Comparison of ENCODE assay signal across 12 cellular contexts in the genomic region with DNA sequence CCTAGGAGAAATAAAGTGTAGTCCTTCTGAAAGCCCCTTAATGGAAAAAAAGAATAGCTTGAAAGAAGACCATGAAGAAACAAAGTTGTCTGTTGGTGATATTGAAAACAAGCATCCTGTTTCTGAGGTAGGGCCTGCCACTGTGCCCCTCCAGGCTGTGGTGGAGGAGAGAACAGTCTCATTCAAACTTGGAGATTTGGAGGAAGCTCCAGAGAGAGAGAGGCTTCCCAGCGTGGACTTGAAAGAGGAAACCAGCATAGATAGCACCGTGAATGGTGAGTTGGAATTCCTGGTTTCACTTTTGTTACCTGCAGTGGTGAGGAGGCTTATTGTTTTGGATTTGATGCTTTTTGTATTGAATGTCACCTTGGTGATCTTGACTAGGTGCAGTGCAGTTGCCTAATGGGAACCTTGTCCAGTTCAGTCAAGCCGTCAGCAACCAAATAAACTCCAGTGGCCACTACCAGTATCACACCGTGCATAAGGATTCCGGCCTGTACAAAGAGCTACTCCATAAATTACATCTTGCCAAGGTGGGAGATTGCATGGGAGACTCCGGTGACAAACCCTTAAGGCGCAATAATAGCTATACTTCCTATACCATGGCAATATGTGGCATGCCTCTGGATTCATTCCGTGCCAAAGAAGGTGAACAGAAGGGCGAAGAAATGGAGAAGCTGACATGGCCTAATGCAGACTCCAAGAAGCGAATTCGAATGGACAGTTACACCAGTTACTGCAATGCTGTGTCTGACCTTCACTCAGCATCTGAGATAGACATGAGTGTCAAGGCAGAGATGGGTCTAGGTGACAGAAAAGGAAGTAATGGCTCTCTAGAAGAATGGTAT. TPM values are rescaled to one million over a fixed set of nuclear protein-coding genes. Genes with fewer than 3 reads are reported as not detected.
A peak's percentile ranks its signal among the peaks of the same experiment; 100 is the strongest.
DNase-seq lines count a peak whose midpoint lies in the region; ATAC-seq and TF ChIP-seq lines count a peak whose summit lies in the region.
"Had no signal": no experiment of that assay in that cellular context is flagged by ENCODE, and none has a peak within 500 bp of the region (broad histone marks: within the 10 kb centered on the region; RNA-seq: fewer than 3 reads in every experiment).

No MANE protein-coding gene starts in this region.

- no peak overlapping the region for H3K18ac ChIP-seq in IMR-90 (ENCODE audit: low read depth, low read length)

- peak; percentile 36; the same call in 2 of the 3 replicates for ATAC-seq in SK-N-SH treated with all-trans-retinoic acid at 6 μM for 48 hours
- ATAC-seq in IMR-90 (ENCODE audit: low read depth): no peak
- no peak for ATAC-seq in naive thymus-derived CD4-positive, alpha-beta T cell
- ATAC-seq in GM21381 (IDR thresholded peaks at IDR 0.05; ENCODE audit: unreplicated experiment): no peak

- H3K4me3 Mint-ChIP-seq in naive thymus-derived CD4-positive, alpha-beta T cell: peak overlapping the region in 2 of 10 donors; percentile 20 to 38
- H3K4me3 Mint-ChIP-seq: memory B cell had no signal

- H3K23ac ChIP-seq in IMR-90 (ENCODE audit: low read depth, low read length): no peak overlapping the region

- no peak overlapping the region for H3K4me3 ChIP-seq in SK-N-SH (ENCODE audit: low read depth in 2 of 2, low read length in 1 of 2)
- H3K4me3 ChIP-seq in IMR-90 (ENCODE audit: insufficient read depth, low read depth, low read length): no peak overlapping the region
- H3K4me3 ChIP-seq in astrocyte of the cerebellum (ENCODE audit: low read depth, low read length): no peak overlapping the region
- H3K4me3 ChIP-seq in naive thymus-derived CD4-positive, alpha-beta T cell (ENCODE audit: low read length): no peak overlapping the region

- POLR2A ChIA-PET in SK-N-SH (lab: Yijun Ruan, JAX): interaction anchor here (1.5 kb wide), 1 partner anchor 13 kb away, joined by 4 read pairs; a partner anchor contains a TSS
- POLR2A ChIA-PET in IMR-90 (lab: Charles Lee; ENCODE audit: unreplicated experiment): no interaction called here
- POLR2A ChIA-PET in naive thymus-derived CD4-positive, alpha-beta T cell (lab: Charles Lee): interaction anchor here (0.6 to 2.8 kb wide), 7 partner anchors 12 to 33 kb away, joined by 3 to 14 read pairs (median 4); a partner anchor contains a TSS

- H3K27ac ChIP-seq in SK-N-SH (ENCODE audit: low read depth in 2 of 2, low read length in 1 of 2): no peak overlapping the region
- no peak overlapping the region for H3K27ac ChIP-seq in IMR-90 (ENCODE audit: insufficient read depth, low read length)
- no peak overlapping the region for H3K27ac ChIP-seq in naive thymus-derived CD4-positive, alpha-beta T cell (ENCODE audit: low read depth, low read length)

- no peak overlapping the region for H4K91ac ChIP-seq in IMR-90 (ENCODE audit: insufficient read depth, low read depth, low read length)

- H3K79me1 ChIP-seq in IMR-90 (ENCODE audit: low read depth in 1 of 2, low read length in 2 of 2): peaks cover 33 to 64% of the 10 kb centered on the region in 2 experiments

- no peaks in the 10 kb centered on the region for H3K27me3 Mint-ChIP-seq in naive thymus-derived CD4-positive, alpha-beta T cell
- H3K27me3 Mint-ChIP-seq: memory B cell had no signal

- peaks cover 65% of the 10 kb centered on the region for H3F3A ChIP-seq in SK-N-SH (replicated peaks; ENCODE audit: insufficient read depth)

- no peaks in the 10 kb centered on the region for H3K9me2 ChIP-seq in SK-N-SH

- no peak overlapping the region for H2BK120ac ChIP-seq in IMR-90 (ENCODE audit: low read depth, low read length)

- TF ChIP-seq POLR2A in IMR-90 (IDR thresholded peaks at IDR 0.05; ENCODE audit: low read depth, low read length): no peak

- H3K56ac ChIP-seq in IMR-90 (ENCODE audit: extremely low read depth, insufficient read depth, low read length): no peak overlapping the region

- H3K9me3 ChIP-seq in SK-N-SH: no peaks in the 10 kb centered on the region
- no peaks in the 10 kb centered on the region for H3K9me3 ChIP-seq in IMR-90 (ENCODE audit: control insufficient read depth, insufficient read depth, low read length)
- H3K9me3 ChIP-seq in naive thymus-derived CD4-positive, alpha-beta T cell (ENCODE audit: control insufficient read depth in 2 of 3, low read length in 3 of 3): no peaks in the 10 kb centered on the region

- H3K4ac ChIP-seq in IMR-90 (ENCODE audit: low read depth, low read length): no peak overlapping the region

- no peak overlapping the region for H2BK20ac ChIP-seq in IMR-90 (ENCODE audit: low read depth, low read length)

- H3K4me2 ChIP-seq in SK-N-SH: no peak overlapping the region
- H3K4me2 ChIP-seq in IMR-90 (ENCODE audit: low read depth, low read length): no peak overlapping the region

- no peak overlapping the region for H2BK5ac ChIP-seq in IMR-90 (ENCODE audit: low read depth, low read length, poor library complexity, severe bottlenecking)

- H2AK5ac ChIP-seq in IMR-90 (ENCODE audit: low read depth, low read length): no peak overlapping the region

- H3K9ac ChIP-seq in SK-N-SH (no peak overlapping the region), IMR-90 (ENCODE audit: low read depth, low read length) (no peak overlapping the region)

- H4K5ac ChIP-seq in IMR-90 (ENCODE audit: low read depth, low read length): no peak overlapping the region

- H3K27ac Mint-ChIP-seq in naive thymus-derived CD4-positive, alpha-beta T cell: peak overlapping the region in 8 of 9 donors; percentile 41 to 85 (median 66)
- H3K27ac Mint-ChIP-seq: memory B cell had no signal

- H3K4me1 ChIP-seq in SK-N-SH (ENCODE audit: control insufficient read depth in 1 of 2, insufficient read depth in 2 of 2, low read depth in 1 of 2, low read length in 1 of 2): no peaks in the 10 kb centered on the region; a peak in 2 of 4 replicates
- 0 out of 2 replicates have a peak, but pooled peaks cover 6% of the 10 kb centered on the region for H3K4me1 ChIP-seq in IMR-90 (ENCODE audit: control insufficient read depth, insufficient read depth, low read length)
- H3K4me1 ChIP-seq in naive thymus-derived CD4-positive, alpha-beta T cell (ENCODE audit: control insufficient read depth in 2 of 2, insufficient read depth in 2 of 2, low read length in 2 of 2): peaks cover 0 to 22% of the 10 kb centered on the region in 2 donors

- H3K9me3 Mint-ChIP-seq in naive thymus-derived CD4-positive, alpha-beta T cell: no peaks in the 10 kb centered on the region
- H3K9me3 Mint-ChIP-seq: memory B cell had no signal

- no peak overlapping the region for H2AK9ac ChIP-seq in IMR-90 (replicated peaks; ENCODE audit: low read depth, low read length, poor library complexity)

- peaks cover 79 to 90% of the 10 kb centered on the region in 2 experiments for H3K36me3 ChIP-seq in SK-N-SH (replicated peaks in 1 of 2; ENCODE audit: control insufficient read depth in 1 of 2, insufficient read depth in 2 of 2, low read length in 1 of 2)
- peaks cover 54% of the 10 kb centered on the region for H3K36me3 ChIP-seq in IMR-90 (ENCODE audit: control insufficient read depth, insufficient read depth, low read length)
- H3K36me3 ChIP-seq in naive thymus-derived CD4-positive, alpha-beta T cell (ENCODE audit: control insufficient read depth in 2 of 3, insufficient read depth in 3 of 3, low read length in 3 of 3): peaks cover 17 to 74% (median 48%) of the 10 kb centered on the region in 3 experiments

- no peak overlapping the region; the same call in 1 of the 2 replicates for H3K14ac ChIP-seq in IMR-90 (replicated peaks; ENCODE audit: low read depth, low read length)

- H3K9me1 ChIP-seq in IMR-90 (ENCODE audit: insufficient read depth, low read length): peaks cover 13% of the 10 kb centered on the region

- H3K4me1 Mint-ChIP-seq in naive thymus-derived CD4-positive, alpha-beta T cell: peaks cover 27 to 62% (median 40%) of the 10 kb centered on the region in 7 donors

- no peak for TF ChIP-seq EP300 in SK-N-SH (IDR thresholded peaks at IDR 0.05; ENCODE audit: borderline replicate concordance in 1 of 2, low read depth in 1 of 2, low read length in 1 of 2)

- TF ChIP-seq CTCF in SK-N-SH (IDR thresholded peaks at IDR 0.05): no peak
- TF ChIP-seq CTCF in IMR-90 (conservative IDR thresholded peaks at IDR 0.05; ENCODE audit: low read depth, low read length): no peak
- peak; percentile 8 for TF ChIP-seq CTCF in astrocyte of the cerebellum (IDR thresholded peaks at IDR 0.05; ENCODE audit: low read depth, low read length, missing control alignments)

- dilution Hi-C loops in IMR-90 (cut with HindIII; ENCODE audit: low sequenced_read_pairs, unreplicated experiment): no loop called here

- H3K27me3 ChIP-seq in SK-N-SH (ENCODE audit: insufficient read depth): no peaks in the 10 kb centered on the region
- no peaks in the 10 kb centered on the region for H3K27me3 ChIP-seq in IMR-90 (ENCODE audit: control insufficient read depth, insufficient read depth, low read length)
- H3K27me3 ChIP-seq in naive thymus-derived CD4-positive, alpha-beta T cell (ENCODE audit: control insufficient read depth in 2 of 2, insufficient read depth in 2 of 2, low read length in 2 of 2): no peaks in the 10 kb centered on the region

- H4K8ac ChIP-seq in IMR-90 (ENCODE audit: low read depth in 2 of 2, low read length in 2 of 2): no peak overlapping the region

- peaks cover 14 to 76% (median 46%) of the 10 kb centered on the region in 5 donors for H3K36me3 Mint-ChIP-seq in naive thymus-derived CD4-positive, alpha-beta T cell

- 96% methylated on average over 11 of the region's 11 CpGs for WGBS in SK-N-SH (ENCODE audit: low lambda C conversion rate)
- WGBS in IMR-90 (ENCODE audit: extremely low coverage in 2 of 2, insufficient read length in 1 of 2), 2 experiments: 100% methylated on average over 1 of the region's 11 CpGs; no CpG with 5 or more reads in 1 of the 2 experiments

- no peak overlapping the region for H2BK15ac ChIP-seq in IMR-90 (ENCODE audit: low read depth, low read length)

- intact Hi-C loops in IMR-90 (cut with micrococcal nuclease): no loop called here
- intact Hi-C loops in naive thymus-derived CD4-positive, alpha-beta T cell (cut with micrococcal nuclease): loop anchor here in 1 of 2 donors (1.0 kb wide), 1 partner anchor 10 kb away; no protein-coding TSS in a partner anchor

- peaks cover 69% of the 10 kb centered on the region for H3K79me2 ChIP-seq in SK-N-SH (ENCODE audit: insufficient read depth)

- CTCF ChIA-PET in SK-N-SH (lab: Yijun Ruan, JAX): interaction anchor here (0.9 to 4.3 kb wide), 8 partner anchors 8 to 68 kb away, joined by 3 to 16 read pairs (median 4); no protein-coding TSS in a partner anchor
- CTCF ChIA-PET in IMR-90 (lab: Yijun Ruan, JAX): interaction anchor here (0.7 to 1.2 kb wide), 3 partner anchors 8 to 59 kb away, joined by 3 read pairs; no protein-coding TSS in a partner anchor
- CTCF ChIA-PET in naive thymus-derived CD4-positive, alpha-beta T cell (lab: Charles Lee): interaction anchor here (0.9 to 1.1 kb wide), 3 partner anchors 31 to 35 kb away, joined by 3 to 5 read pairs (median 3); no protein-coding TSS in a partner anchor

- H4K20me1 ChIP-seq in SK-N-SH (ENCODE audit: insufficient read depth) (peaks cover 42% of the 10 kb centered on the region), IMR-90 (ENCODE audit: insufficient read depth, low read length) (peaks cover 24% of the 10 kb centered on the region)

- in situ Hi-C loops in IMR-90 (cut with MboI; ENCODE audit: low sequenced_read_pairs) (no loop called here), astrocyte of the cerebellum (cut with HindIII; ENCODE audit: low sequenced_read_pairs) (no loop called here)

- no peak for DNase-seq in SK-N-SH
- no peak for DNase-seq in IMR-90
- no peak for DNase-seq in astrocyte of the cerebellum (ENCODE audit: low read depth)
- no peak for DNase-seq in naive thymus-derived CD4-positive, alpha-beta T cell
- no peak for DNase-seq in activated effector memory CD4-positive, alpha-beta T cell treated with Interleukin-2 at 50 U/mL for 16 hours
- no peak for DNase-seq in NCI-H1092 (lab: John Stamatoyannopoulos, UW)
- DNase-seq: NCI-H1048, NCI-H510A, Right ventricle myocardium superior had no signal

- TSS peak; percentile 59 for BruUV-seq in IMR-90 (replicated peaks; lab: Mats Ljungman, UMichigan)

- no peak for TF ChIP-seq RAD21 in SK-N-SH (IDR thresholded peaks at IDR 0.05; ENCODE audit: low read length)
- TF ChIP-seq RAD21 in IMR-90 (IDR thresholded peaks at IDR 0.05; ENCODE audit: low read length): no peak

- H2AFZ ChIP-seq in SK-N-SH (ENCODE audit: low read depth): no peak overlapping the region
- no peak overlapping the region for H2AFZ ChIP-seq in IMR-90 (replicated peaks; ENCODE audit: low read length, poor library complexity)

RNA-seq across cellular contexts. Expression of a gene that starts 13.3 kb away (rescaled TPM):
- polyA plus RNA-seq in SK-N-SH (2012; rRNA removed): 56.3 and 62.0 TPM in 2 replicates
- polyA plus RNA-seq in SK-N-SH (2012; cell fraction: cytosol; rRNA removed): 52.8 and 58.8 TPM in 2 replicates
- polyA plus RNA-seq in SK-N-SH (2012; cell fraction: nucleus; rRNA removed): 64.5 and 103 TPM in 2 replicates
- 94.1 and 123 TPM in 2 replicates for total RNA-seq in IMR-90 (2012; rRNA removed)
- polyA plus RNA-seq in IMR-90 (2012; rRNA removed): 72.3 and 93.6 TPM in 2 replicates
- polyA plus RNA-seq in IMR-90 (2012; cell fraction: cytosol; rRNA removed): 20.4 and 27.2 TPM in 2 replicates
- polyA plus RNA-seq in IMR-90 (2012; cell fraction: nucleus; rRNA removed; ENCODE audit: low replicate concordance): 27.1 and 155 TPM in 2 replicates
- total RNA-seq in naive thymus-derived CD4-positive, alpha-beta T cell: 100 to 1,000 TPM in 3 of 5 experiments, 10 to 100 TPM in 2; 94.4 to 164 (median 120) TPM
- polyA plus RNA-seq in naive thymus-derived CD4-positive, alpha-beta T cell: 10 to 100 TPM; 32.8 to 39.3 TPM
